ENCODE assay signal across 9 cellular contexts in the genomic region with DNA sequence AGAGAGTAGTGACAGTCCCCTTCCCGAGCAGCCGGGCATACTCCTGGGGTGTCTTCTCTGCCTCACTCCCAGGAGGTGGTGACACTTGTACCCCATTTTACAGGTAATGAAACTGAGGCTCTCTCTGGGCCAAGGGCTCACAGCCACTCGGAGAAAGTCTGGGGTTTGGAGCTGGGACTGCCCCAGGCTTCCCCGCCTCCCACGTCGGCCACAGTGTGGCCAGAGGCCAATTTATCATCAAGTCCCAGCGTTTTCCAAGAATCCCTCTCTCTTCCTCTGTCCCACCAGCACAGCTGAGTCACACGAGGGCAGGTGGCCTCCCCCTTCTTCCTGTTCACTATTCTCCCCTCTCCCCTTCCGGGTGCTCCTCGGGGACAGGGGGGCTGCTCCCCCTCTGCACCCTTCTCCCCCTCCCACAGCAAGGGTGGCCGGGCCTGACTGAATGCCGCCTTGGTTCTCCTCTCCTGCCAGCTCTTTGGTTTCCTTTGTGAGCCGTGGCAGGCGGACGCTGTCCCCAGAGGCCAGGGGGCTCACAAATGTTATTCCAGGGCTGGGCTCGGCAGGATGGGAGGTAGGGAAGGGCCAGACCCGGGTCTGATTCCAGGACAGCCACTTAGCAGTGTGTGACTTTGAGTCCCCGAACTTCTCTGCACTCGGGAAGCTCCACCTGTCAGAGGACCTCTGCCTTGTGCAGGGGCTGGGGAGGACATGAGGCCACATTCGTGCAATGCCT. TPM values are rescaled to one million over a fixed set of nuclear protein-coding genes. Genes with fewer than 3 reads are reported as not detected.
DNase-seq lines count a peak whose midpoint lies in the region; ATAC-seq, FAIRE-seq and TF ChIP-seq lines count a peak whose summit lies in the region.
"Had no signal": no experiment of that assay in that cellular context is flagged by ENCODE, and none has a peak within 500 bp of the region (broad histone marks: within the 10 kb centered on the region; RNA-seq: fewer than 3 reads in every experiment).

No MANE protein-coding gene starts in this region.

- peaks cover 21% of the 10 kb centered on the region for H3K4me1 Mint-ChIP-seq in central memory CD8-positive, alpha-beta T cell

- no peaks in the 10 kb centered on the region for H3K4me1 ChIP-seq in mesendoderm (ENCODE audit: control insufficient read depth, low read depth, low read length)

- no peak overlapping the region for H3K4me3 ChIP-seq in mesendoderm (ENCODE audit: low read length)
- no peak overlapping the region for H3K4me3 ChIP-seq in lower leg skin (ENCODE audit: low read depth, poor library complexity, severe bottlenecking)

- H3K9me3 Mint-ChIP-seq in central memory CD8-positive, alpha-beta T cell, result no peaks in the 10 kb centered on the region

- DNase-seq in COLO829 (ENCODE audit: low spot score) (peak; percentile 61), M059J (ENCODE audit: low read depth) (peak; percentile 96), mesendoderm (no peak), urothelium cell line (ENCODE audit: low spot score) (peak; percentile 75), NCI-H2227 treated with DMSO at 0.1 percent for 48 hours (lab: John Stamatoyannopoulos, UW) (no peak), lower leg skin (ENCODE audit: low spot score in 2 of 2) (no peak)
- DNase-seq in central memory CD8-positive, alpha-beta T cell (ENCODE audit: low spot score in 2 of 2), result no peak

- no CpG with 5 or more reads among the region's 20 CpGs for WGBS in mesendoderm (ENCODE audit: extremely low coverage, insufficient coverage, low lambda C conversion rate)
- 10 to 20% methylated on average over 18 of the region's 20 CpGs for WGBS in lower leg skin, 2 donors

- no peak overlapping the region for H3K27ac ChIP-seq in mesendoderm (ENCODE audit: low read depth, low read length)
- H3K27ac ChIP-seq: KMS-11 had no signal

- no peak for FAIRE-seq in urothelium cell line (lab: Jason Lieb, UNC)

- H3K4me3 Mint-ChIP-seq in central memory CD8-positive, alpha-beta T cell, result peak overlapping the region; percentile 68

- H3K79me2 ChIP-seq in mesendoderm (ENCODE audit: control insufficient read depth, insufficient read depth, low read length), result peaks cover 6% of the 10 kb centered on the region

- no peak overlapping the region for H2AK5ac ChIP-seq in mesendoderm (ENCODE audit: low read length)

- ATAC-seq in central memory CD8-positive, alpha-beta T cell (replicated peaks; ENCODE audit: extremely low read depth, poor library complexity, severe bottlenecking), result no peak
- no peak for ATAC-seq in HG03175 (IDR thresholded peaks at IDR 0.05; ENCODE audit: unreplicated experiment)

- TF ChIP-seq CTCF in lower leg skin (IDR thresholded peaks at IDR 0.05), result no peak

- peak overlapping the region; percentile 7 for H3K56ac ChIP-seq in mesendoderm (ENCODE audit: low read length)

- no peak for TF ChIP-seq POLR2A in lower leg skin (IDR thresholded peaks at IDR 0.05)

- H3K23ac ChIP-seq in mesendoderm (ENCODE audit: low read length), result no peak overlapping the region

- H2BK120ac ChIP-seq in mesendoderm (ENCODE audit: low read depth, low read length), result no peak overlapping the region

- H4K8ac ChIP-seq in mesendoderm (ENCODE audit: low read depth, low read length), result no peak overlapping the region

- H3K27me3 Mint-ChIP-seq in central memory CD8-positive, alpha-beta T cell, result peaks cover 25% of the 10 kb centered on the region

- H3K36me3 ChIP-seq in mesendoderm (ENCODE audit: control insufficient read depth, insufficient read depth, low read length), result no peaks in the 10 kb centered on the region

- no peak overlapping the region for H2BK5ac ChIP-seq in mesendoderm (ENCODE audit: low read length)

- no peak overlapping the region for H4K5ac ChIP-seq in mesendoderm (ENCODE audit: low read length)

- H3K27me3 ChIP-seq in mesendoderm (ENCODE audit: insufficient read depth, low read length, poor library complexity), result no peaks in the 10 kb centered on the region

- peaks cover 12% of the 10 kb centered on the region for H3K79me1 ChIP-seq in mesendoderm (ENCODE audit: low read length)

- H3K36me3 Mint-ChIP-seq in central memory CD8-positive, alpha-beta T cell (ENCODE audit: insufficient read depth), result no peaks in the 10 kb centered on the region

- H3K27ac Mint-ChIP-seq in central memory CD8-positive, alpha-beta T cell (ENCODE audit: low read depth), result no peak overlapping the region

- intact Hi-C loops in lower leg skin (cut with DNase I; ENCODE audit: low total_unique reads), result no loop called here

- no peak overlapping the region for H3K4me2 ChIP-seq in mesendoderm (ENCODE audit: low read length)
- H3K4me2 ChIP-seq: KMS-11 had no signal

- H3K18ac ChIP-seq in mesendoderm (ENCODE audit: low read length), result no peak overlapping the region

- no peak overlapping the region for H2BK15ac ChIP-seq in mesendoderm (replicated peaks; ENCODE audit: low read depth)

- no peak overlapping the region for H3K9ac ChIP-seq in mesendoderm (ENCODE audit: low read length)
- H3K9ac ChIP-seq: KMS-11 had no signal

- H3K4ac ChIP-seq in mesendoderm (ENCODE audit: low read depth, low read length), result no peak overlapping the region

RNA-seq across cellular contexts. Expression of a gene that starts 17.7 kb away (rescaled TPM):
- total RNA-seq in M059J (2014; rRNA removed; shearing (Covaris generic)), result 11.5 and 18.8 TPM in 2 replicates
- 11.1 TPM for polyA plus RNA-seq in mesendoderm (2013, experiment 1 of 2)
- 12.8 TPM for polyA plus RNA-seq in mesendoderm (2013, experiment 2 of 2)
- 10 to 100 TPM; 29.1 to 60.2 (median 52.5) TPM for total RNA-seq in lower leg skin

RNA-seq across cellular contexts. Expression of a gene that starts 52.7 kb away (rescaled TPM):
- 72.9 and 105 TPM in 2 replicates for total RNA-seq in M059J (2014; rRNA removed; shearing (Covaris generic))
- 70.5 TPM for polyA plus RNA-seq in mesendoderm (2013, experiment 1 of 2)
- polyA plus RNA-seq in mesendoderm (2013, experiment 2 of 2), result 73.3 TPM
- total RNA-seq in lower leg skin, result 10 to 100 TPM; 15.3 to 26.5 (median 23.9) TPM

Comparison
In these comparisons a context has a peak if more than half of its experiments do, and no peak if none do; other contexts are left out.
1. DNase-seq: peak in COLO829 (single experiment), M059J (single experiment) and urothelium cell line (single experiment); none in central memory CD8-positive, alpha-beta T cell (0 of 2), mesendoderm (single experiment), NCI-H2227 treated with DMSO at 0.1 percent for 48 hours (single experiment) and lower leg skin (0 of 2).